In genomic region chrX:91780008-91780407, GRCh38 we compare ENCODE assay signal across 3 cellular contexts. TPM values are rescaled to one million over a fixed set of nuclear protein-coding genes. Genes with fewer than 3 reads are reported as not detected.
"Had no signal": no experiment of that assay in that cellular context is flagged by ENCODE, and none has a peak within 500 bp of the region (broad histone marks: within the 10 kb centered on the region; RNA-seq: fewer than 3 reads in every experiment).

No MANE protein-coding gene starts in this region.

RNA-seq across cellular contexts. Expression of gene PCDH11X, which starts 0.8 kb away (rescaled TPM):
- total RNA-seq: activated T-helper 17 cell treated with anti-CD3 and anti-CD28 coated beads, Interleukin-2, amount 50 U/mL, for 72 hours; dermis blood vessel endothelial cell; right lobe of liver had no signal
